1 cellular context compared by ENCODE assay signal in the genomic region with DNA sequence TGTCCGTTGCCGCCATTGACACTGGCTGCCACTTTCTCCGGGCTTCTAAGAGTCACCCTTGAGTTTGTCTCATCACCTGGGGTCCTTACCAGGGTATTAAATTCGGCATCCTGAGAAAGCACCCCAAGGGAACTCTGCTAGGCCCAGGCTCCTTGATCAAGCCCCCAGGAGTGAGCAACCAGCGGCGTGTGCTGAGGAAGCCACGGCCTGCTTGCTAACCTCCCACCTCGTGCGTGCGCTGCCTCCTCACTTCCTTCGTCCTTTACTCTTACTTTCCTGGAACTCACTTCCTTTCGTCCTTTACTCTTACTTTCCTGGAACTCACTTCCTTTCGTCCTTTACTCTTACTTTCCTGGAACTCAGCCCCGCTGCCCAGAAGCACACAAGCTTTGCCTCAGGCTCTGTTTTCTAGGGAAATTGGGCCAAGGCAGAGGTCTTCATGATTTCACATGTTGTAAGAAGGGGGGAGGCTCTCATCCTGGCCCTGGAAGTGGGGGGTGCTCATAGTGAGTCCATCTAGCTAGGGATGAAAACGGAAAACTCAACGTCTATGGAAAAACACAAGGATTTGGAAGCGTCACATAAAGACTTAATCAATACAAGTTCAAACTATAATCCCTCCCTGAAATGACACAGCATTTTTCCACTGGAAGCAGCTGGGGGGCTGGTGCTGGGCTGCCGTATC.
TF ChIP-seq lines count a peak whose summit lies in the region.

No MANE protein-coding gene starts in this region.

TF ChIP-seq in WTC11, 78 proteins besides CTCF, POLR2A, EP300 and RAD21 (continued from another document):
- TF ChIP-seq, protein P1, sequence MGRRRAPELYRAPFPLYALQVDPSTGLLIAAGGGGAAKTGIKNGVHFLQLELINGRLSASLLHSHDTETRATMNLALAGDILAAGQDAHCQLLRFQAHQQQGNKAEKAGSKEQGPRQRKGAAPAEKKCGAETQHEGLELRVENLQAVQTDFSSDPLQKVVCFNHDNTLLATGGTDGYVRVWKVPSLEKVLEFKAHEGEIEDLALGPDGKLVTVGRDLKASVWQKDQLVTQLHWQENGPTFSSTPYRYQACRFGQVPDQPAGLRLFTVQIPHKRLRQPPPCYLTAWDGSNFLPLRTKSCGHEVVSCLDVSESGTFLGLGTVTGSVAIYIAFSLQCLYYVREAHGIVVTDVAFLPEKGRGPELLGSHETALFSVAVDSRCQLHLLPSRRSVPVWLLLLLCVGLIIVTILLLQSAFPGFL (CRISPR knock-in tag; IDR thresholded peaks at IDR 0.05; ENCODE audit: borderline replicate concordance), result no peak
- TF ChIP-seq, protein P2, sequence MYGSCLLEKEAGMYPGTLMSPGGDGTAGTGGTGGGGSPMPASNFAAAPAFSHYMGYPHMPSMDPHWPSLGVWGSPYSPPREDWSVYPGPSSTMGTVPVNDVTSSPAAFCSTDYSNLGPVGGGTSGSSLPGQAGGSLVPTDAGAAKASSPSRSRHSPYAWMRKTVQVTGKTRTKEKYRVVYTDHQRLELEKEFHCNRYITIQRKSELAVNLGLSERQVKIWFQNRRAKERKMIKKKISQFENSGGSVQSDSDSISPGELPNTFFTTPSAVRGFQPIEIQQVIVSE (CRISPR knock-in tag; IDR thresholded peaks at IDR 0.05; ENCODE audit: borderline replicate concordance), result no peak
- no peak for TF ChIP-seq NR3C1 (CRISPR knock-in tag; conservative IDR thresholded peaks at IDR 0.05; ENCODE audit: low read depth)
- TF ChIP-seq, protein P3, sequence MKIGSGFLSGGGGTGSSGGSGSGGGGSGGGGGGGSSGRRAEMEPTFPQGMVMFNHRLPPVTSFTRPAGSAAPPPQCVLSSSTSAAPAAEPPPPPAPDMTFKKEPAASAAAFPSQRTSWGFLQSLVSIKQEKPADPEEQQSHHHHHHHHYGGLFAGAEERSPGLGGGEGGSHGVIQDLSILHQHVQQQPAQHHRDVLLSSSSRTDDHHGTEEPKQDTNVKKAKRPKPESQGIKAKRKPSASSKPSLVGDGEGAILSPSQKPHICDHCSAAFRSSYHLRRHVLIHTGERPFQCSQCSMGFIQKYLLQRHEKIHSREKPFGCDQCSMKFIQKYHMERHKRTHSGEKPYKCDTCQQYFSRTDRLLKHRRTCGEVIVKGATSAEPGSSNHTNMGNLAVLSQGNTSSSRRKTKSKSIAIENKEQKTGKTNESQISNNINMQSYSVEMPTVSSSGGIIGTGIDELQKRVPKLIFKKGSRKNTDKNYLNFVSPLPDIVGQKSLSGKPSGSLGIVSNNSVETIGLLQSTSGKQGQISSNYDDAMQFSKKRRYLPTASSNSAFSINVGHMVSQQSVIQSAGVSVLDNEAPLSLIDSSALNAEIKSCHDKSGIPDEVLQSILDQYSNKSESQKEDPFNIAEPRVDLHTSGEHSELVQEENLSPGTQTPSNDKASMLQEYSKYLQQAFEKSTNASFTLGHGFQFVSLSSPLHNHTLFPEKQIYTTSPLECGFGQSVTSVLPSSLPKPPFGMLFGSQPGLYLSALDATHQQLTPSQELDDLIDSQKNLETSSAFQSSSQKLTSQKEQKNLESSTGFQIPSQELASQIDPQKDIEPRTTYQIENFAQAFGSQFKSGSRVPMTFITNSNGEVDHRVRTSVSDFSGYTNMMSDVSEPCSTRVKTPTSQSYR (CRISPR knock-in tag; IDR thresholded peaks at IDR 0.05), result no peak
- no peak for TF ChIP-seq SOX15 (CRISPR knock-in tag; IDR thresholded peaks at IDR 0.05)
- TF ChIP-seq NR1H2 (CRISPR knock-in tag; IDR thresholded peaks at IDR 0.05), result no peak
- TF ChIP-seq FOXJ3 (CRISPR knock-in tag; IDR thresholded peaks at IDR 0.05; ENCODE audit: borderline replicate concordance), result no peak
- no peak for TF ChIP-seq JUN (CRISPR knock-in tag; IDR thresholded peaks at IDR 0.05)
- TF ChIP-seq ZNF423 (CRISPR knock-in tag; IDR thresholded peaks at IDR 0.05), result no peak
- TF ChIP-seq ETV6 (CRISPR knock-in tag; IDR thresholded peaks at IDR 0.05), result no peak
- TF ChIP-seq, protein P4, sequence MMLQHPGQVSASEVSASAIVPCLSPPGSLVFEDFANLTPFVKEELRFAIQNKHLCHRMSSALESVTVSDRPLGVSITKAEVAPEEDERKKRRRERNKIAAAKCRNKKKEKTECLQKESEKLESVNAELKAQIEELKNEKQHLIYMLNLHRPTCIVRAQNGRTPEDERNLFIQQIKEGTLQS (CRISPR knock-in tag; conservative IDR thresholded peaks at IDR 0.05), result no peak
- TF ChIP-seq ZNF263 (CRISPR knock-in tag; IDR thresholded peaks at IDR 0.05; ENCODE audit: low read depth), result no peak
TF ChIP-seq in WTC11: peak in this region for 0.
